In genomic region chr9:93505518-93506123, GRCh38 we compare ENCODE assay signal across 1 cellular context.
TF ChIP-seq lines count a peak whose summit lies in the region.

No MANE protein-coding gene starts in this region.

TF ChIP-seq in WTC11, 78 proteins besides CTCF, POLR2A, EP300 and RAD21 (continued from another document):
- TF ChIP-seq PRDM15 (CRISPR knock-in tag; IDR thresholded peaks at IDR 0.05): no peak
- TF ChIP-seq ELF4 (CRISPR knock-in tag; IDR thresholded peaks at IDR 0.05; ENCODE audit: low read depth): no peak
- TF ChIP-seq ATF6 (CRISPR knock-in tag; IDR thresholded peaks at IDR 0.05): no peak
- TF ChIP-seq TEAD4 (CRISPR knock-in tag; IDR thresholded peaks at IDR 0.05): no peak
- no peak for TF ChIP-seq SP1 (CRISPR knock-in tag; conservative IDR thresholded peaks at IDR 0.05)
- TF ChIP-seq NFE2L1 (CRISPR knock-in tag; IDR thresholded peaks at IDR 0.05): no peak
- no peak for TF ChIP-seq SMAD4 (CRISPR knock-in tag; IDR thresholded peaks at IDR 0.05)
- TF ChIP-seq GTF2I (CRISPR knock-in tag; conservative IDR thresholded peaks at IDR 0.05): no peak
- no peak for TF ChIP-seq CREB1 (CRISPR knock-in tag; IDR thresholded peaks at IDR 0.05)
- no peak for TF ChIP-seq EMX1 (CRISPR knock-in tag; IDR thresholded peaks at IDR 0.05)
